In the genomic region with DNA sequence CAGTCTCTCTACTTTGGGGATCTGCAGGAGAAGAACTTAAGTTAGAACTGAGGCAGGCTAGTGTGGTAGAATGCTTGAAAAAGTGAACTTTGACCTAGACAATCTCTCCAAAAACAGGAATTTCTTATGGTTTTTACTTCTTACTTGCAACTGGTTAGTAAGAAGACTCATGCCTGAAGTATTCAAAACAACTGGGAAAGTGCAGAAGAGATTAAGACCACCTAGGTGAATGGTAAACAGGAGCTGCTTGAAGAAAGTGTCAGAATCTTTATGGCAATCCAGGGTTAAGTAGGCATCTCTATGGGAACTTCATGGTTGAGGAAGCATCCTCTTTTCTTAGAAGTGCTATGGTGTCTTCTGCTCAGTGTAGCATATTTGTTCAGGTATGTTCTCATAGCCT, we compare ENCODE assay signal across 29 cellular contexts.
"Had no signal": no experiment of that assay in that cellular context is flagged by ENCODE, and none has a peak within 500 bp of the region (broad histone marks: within the 10 kb centered on the region; RNA-seq: fewer than 3 reads in every experiment).

No MANE protein-coding gene starts in this region.

- H3K9me3 ChIP-seq: body of pancreas, colonic mucosa, esophagus muscularis mucosa, gastroesophageal sphincter, heart right ventricle had no signal

- H3K36me3 ChIP-seq: colonic mucosa, esophagus muscularis mucosa, gastroesophageal sphincter, heart right ventricle had no signal

- H3K4me2 ChIP-seq: hepatocyte had no signal

- DNase-seq: activated CD4-positive, alpha-beta memory T cell treated with anti-CD3 and anti-CD28 coated beads for 36 hours; activated CD4-positive, alpha-beta T cell treated with anti-CD3 and anti-CD28 coated beads for 36 hours; activated CD4-positive, alpha-beta T cell treated with anti-CD3 and anti-CD28 coated beads, Interleukin-2, amount 10 ng/mL, durations not matched to agents 24 days and 14 days; activated CD4-positive, CD25-positive, alpha-beta regulatory T cell; activated CD4-positive, CD25-positive, alpha-beta regulatory T cell treated with anti-CD3 and anti-CD28 coated beads, Interleukin-2, amount 50 U/mL, for 72 hours; activated CD8-positive, alpha-beta memory T cell treated with anti-CD3 and anti-CD28 coated beads, Interleukin-2, amount 50 U/mL, for 48 hours; activated gamma-delta T cell; activated naive CD4-positive, alpha-beta T cell; activated naive CD4-positive, alpha-beta T cell treated with anti-CD3 and anti-CD28 coated beads, Interleukin-2, amount 10 ng/mL, durations not matched to agents 7 days and 5 days; activated naive CD8-positive, alpha-beta T cell treated with anti-CD3 and anti-CD28 coated beads, Interleukin-2, amount 10 ng/mL, durations not matched to agents 7 days and 5 days; activated T-cell treated with anti-CD3 and anti-CD28 coated beads for 4 hours; activated T-cell treated with anti-CD3 and anti-CD28 coated beads, Interleukin-2, amount 50 U/mL, for 24 hours; activated T-cell treated with anti-CD3 and anti-CD28 coated beads, Interleukin-2, amount 50 U/mL, for 72 hours; amniotic stem cell; anterior cingulate cortex; body of pancreas; caudate nucleus; cerebellar nuclear complex; colonic mucosa; effector memory CD4-positive, alpha-beta T cell; endodermal cell; foreskin melanocyte; heart right ventricle; T-helper 2 cell had no signal

- H3K4me1 ChIP-seq: body of pancreas, colonic mucosa, esophagus muscularis mucosa, gastroesophageal sphincter, heart right ventricle had no signal

- ATAC-seq: activated CD4-positive, alpha-beta T cell treated with anti-CD3 and anti-CD28 coated beads for 36 hours; activated naive CD4-positive, alpha-beta T cell treated with anti-CD3 and anti-CD28 coated beads, Interleukin-2, amount 50 U/mL, for 72 hours; activated T-cell treated with anti-CD3 and anti-CD28 coated beads, Interleukin-2, amount 50 U/mL, for 72 hours; body of pancreas; gastroesophageal sphincter; heart right ventricle had no signal

- H3K27me3 ChIP-seq: body of pancreas, colonic mucosa, esophagus muscularis mucosa, gastroesophageal sphincter, heart right ventricle, hepatocyte had no signal

- FAIRE-seq: astrocyte had no signal

- H3K27ac ChIP-seq: body of pancreas, colonic mucosa, esophagus muscularis mucosa, gastroesophageal sphincter, heart right ventricle, hepatocyte had no signal

- H3K4me3 ChIP-seq: body of pancreas, colonic mucosa, esophagus muscularis mucosa, gastroesophageal sphincter, heart right ventricle, hepatocyte had no signal

- H2AFZ ChIP-seq: hepatocyte had no signal
